Comparison of ENCODE assay signal across 8 cellular contexts in the genomic region with DNA sequence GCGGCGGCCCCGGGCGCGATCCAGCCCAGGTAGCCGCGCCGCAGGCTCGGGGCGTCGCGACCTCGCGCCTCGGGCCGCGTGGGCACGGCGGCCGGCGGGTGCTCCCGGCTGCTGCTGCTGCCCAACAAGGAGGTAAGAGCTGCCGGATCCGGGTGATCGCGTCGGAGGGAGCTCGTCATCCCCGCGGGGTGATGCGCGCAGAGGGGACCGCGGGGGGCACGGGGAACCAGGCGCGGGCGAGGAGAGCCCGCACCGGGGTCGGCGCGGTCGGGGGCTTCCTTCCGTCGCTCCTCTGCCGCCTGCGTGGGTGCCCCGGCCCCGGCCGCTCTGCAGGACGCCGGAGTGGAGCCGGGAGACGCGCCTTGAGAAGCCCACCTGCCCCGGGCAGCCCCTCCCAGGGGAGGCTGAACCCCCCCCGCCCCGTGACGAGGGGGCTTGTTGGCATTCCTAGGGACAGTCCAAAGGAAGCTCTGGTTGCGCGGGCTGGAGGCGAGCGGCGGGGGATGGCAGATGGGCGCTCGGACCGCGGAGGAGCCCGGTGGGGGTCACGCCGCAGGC.
DNase-seq lines count a peak whose midpoint lies in the region; ATAC-seq and TF ChIP-seq lines count a peak whose summit lies in the region.

No MANE protein-coding gene starts in this region.

- H3K4me1 ChIP-seq in ascending aorta, result peaks cover 7 to 22% of the 10 kb centered on the region in 2 donors

- no peak for TF ChIP-seq RAD21 in Ishikawa (IDR thresholded peaks at IDR 0.05; ENCODE audit: low read depth)

- peak overlapping the region; percentile 95 to 98 for H3K27ac ChIP-seq in ascending aorta

- no peaks in the 10 kb centered on the region for H3K27me3 ChIP-seq in ascending aorta

- intact Hi-C loops in ascending aorta (cut with DNase I), result no loop called here

- peak; percentile 10 for ATAC-seq in GM21381 (IDR thresholded peaks at IDR 0.05; ENCODE audit: unreplicated experiment)
- peak; percentile 4 for ATAC-seq in stimulated activated naive CD8-positive, alpha-beta T cell treated with anti-CD3 and anti-CD28 coated beads, Interleukin-15, Interleukin-2, amounts not matched to agents 100 U/mL and 50 U/mL, for 24 hours

- TF ChIP-seq EP300 in Ishikawa (IDR thresholded peaks at IDR 0.05; ENCODE audit: borderline replicate concordance), result no peak

- POLR2A ChIA-PET in AG04449 (lab: Yijun Ruan, JAX), result interaction anchor here (0.5 to 2.3 kb wide), 8 partner anchors 58 to 291 kb away, joined by 3 to 13 read pairs (median 4); no protein-coding TSS in a partner anchor

- peak overlapping the region; percentile 76 for H3K4me3 ChIP-seq in AG04449 (ENCODE audit: low read depth, low read length)
- H3K4me3 ChIP-seq in ascending aorta, result peak overlapping the region; percentile 88 to 98

- DNase-seq in AG04449 (ENCODE audit: low read depth, low spot score) (no peak), ascending aorta (ENCODE audit: low spot score in 2 of 2) (peak in 1 of 2 donors; percentile 69), iPS-NIHi7 (ENCODE audit: extremely low spot score) (peak; percentile 44), NCI-H187 treated with DMSO at 0.1 percent for 48 hours (lab: John Stamatoyannopoulos, UW) (no peak), NCI-H2107 treated with DMSO at 0.1 percent for 48 hours (lab: John Stamatoyannopoulos, UW; ENCODE audit: unreplicated experiment) (no peak)
- no peak for DNase-seq in stimulated activated naive CD8-positive, alpha-beta T cell treated with anti-CD3 and anti-CD28 coated beads, Interleukin-15, Interleukin-2, amounts not matched to agents 100 U/mL and 50 U/mL, for 24 hours

- no peaks in the 10 kb centered on the region for H3K9me3 ChIP-seq in ascending aorta

- TF ChIP-seq CTCF in AG04449 (IDR thresholded peaks at IDR 0.05; ENCODE audit: insufficient read depth, low read length, missing control alignments) (no peak), ascending aorta (IDR thresholded peaks at IDR 0.05) (no peak)

- H3K36me3 ChIP-seq in ascending aorta, result no peaks in the 10 kb centered on the region

- CTCF ChIA-PET in AG04449 (lab: Yijun Ruan, JAX), result interaction anchor here (0.7 to 8.4 kb wide), 13 partner anchors 24 to 330 kb away, joined by 3 to 154 read pairs (median 27); partner anchors contain the start of gene MGAT5

TF ChIP-seq in Ishikawa, 13 proteins besides CTCF, POLR2A, EP300 and RAD21:
- TF ChIP-seq MAX (IDR thresholded peaks at IDR 0.05) (peak; percentile 64; the same call in 1 of the 2 replicates), CREB1 (IDR thresholded peaks at IDR 0.05; ENCODE audit: low read depth) (no peak), ZBTB7A (IDR thresholded peaks at IDR 0.05; ENCODE audit: low read depth) (peak; percentile 78; the same call in 1 of the 2 replicates)
